Comparison of ENCODE assay signal across 27 cellular contexts in genomic region chr17:13102477-13102876, GRCh38.
"Had no signal": no experiment of that assay in that cellular context is flagged by ENCODE, and none has a peak within 500 bp of the region (broad histone marks: within the 10 kb centered on the region; RNA-seq: fewer than 3 reads in every experiment).

No MANE protein-coding gene starts in this region.

- H3K27ac ChIP-seq: neutrophil, ovary, parathyroid adenoma, psoas muscle, skin epidermis, spleen, suprapubic skin, testis, tibial artery, transverse colon, upper lobe of right lung, uterus had no signal

- H3K4me2 ChIP-seq: smooth muscle cell had no signal

- H3K36me3 ChIP-seq: neutrophil, ovary, spleen, suprapubic skin, tibial artery, transverse colon, upper lobe of right lung, uterus had no signal

- H3K9ac ChIP-seq: parathyroid adenoma had no signal

- H3K4me1 ChIP-seq: parathyroid adenoma, psoas muscle, spleen, suprapubic skin, testis, tibial artery, transverse colon, upper lobe of right lung, uterus had no signal

- H3K27me3 ChIP-seq: neutrophil, ovary, spleen, suprapubic skin, testis, tibial artery, transverse colon, upper lobe of right lung, uterus had no signal

- H3K4me3 ChIP-seq: ovary, psoas muscle, skin epidermis, smooth muscle cell, spleen, suprapubic skin, testis, tibial artery, transverse colon, upper lobe of right lung, uterus had no signal

- DNase-seq: naive thymus-derived CD4-positive, alpha-beta T cell; natural killer cell; nucleus accumbens; ovary; posterior cingulate gyrus; psoas muscle; right cardiac atrium; spleen; stimulated activated CD4-positive, alpha-beta T cell treated with anti-CD3 and anti-CD28 coated beads, Interleukin-12 subunit alpha, Interleukin-12 subunit beta, amount 100 ng/mL, for 4 hours; stimulated activated CD4-positive, alpha-beta T cell treated with anti-CD3 and anti-CD28 coated beads, Interleukin-1b, Interleukin-23, amount 100 ng/mL, for 48 hours; stimulated activated CD4-positive, alpha-beta T cell treated with anti-CD3 and anti-CD28 coated beads, Interleukin-4, amount 100 ng/mL, for 1 hour; stimulated activated CD4-positive, alpha-beta T cell treated with anti-CD3 and anti-CD28 coated beads, Interleukin-4, amount 100 ng/mL, for 4 hours; stimulated activated CD8-positive, alpha-beta memory T cell treated with anti-CD3 and anti-CD28 coated beads, Interleukin-4, amount 100 ng/mL, for 48 hours; stimulated activated naive CD4-positive, alpha-beta T cell; stimulated activated naive CD8-positive, alpha-beta T cell treated with anti-CD3 and anti-CD28 coated beads, Interleukin-15, amount 100 ng/mL, for 72 hours; stimulated activated naive CD8-positive, alpha-beta T cell treated with anti-CD3 and anti-CD28 coated beads, Interleukin-15, Interleukin-2, amounts not matched to agents 100 U/mL and 50 U/mL, for 24 hours; substantia nigra; testis; tibial artery; transverse colon; upper lobe of right lung; uterus had no signal

- H3K79me2 ChIP-seq: parathyroid adenoma had no signal

- H2AFZ ChIP-seq: parathyroid adenoma had no signal

- H3K9me3 ChIP-seq: neutrophil, ovary, psoas muscle, suprapubic skin, testis, tibial artery, transverse colon, upper lobe of right lung, uterus had no signal
